In the genomic region with DNA sequence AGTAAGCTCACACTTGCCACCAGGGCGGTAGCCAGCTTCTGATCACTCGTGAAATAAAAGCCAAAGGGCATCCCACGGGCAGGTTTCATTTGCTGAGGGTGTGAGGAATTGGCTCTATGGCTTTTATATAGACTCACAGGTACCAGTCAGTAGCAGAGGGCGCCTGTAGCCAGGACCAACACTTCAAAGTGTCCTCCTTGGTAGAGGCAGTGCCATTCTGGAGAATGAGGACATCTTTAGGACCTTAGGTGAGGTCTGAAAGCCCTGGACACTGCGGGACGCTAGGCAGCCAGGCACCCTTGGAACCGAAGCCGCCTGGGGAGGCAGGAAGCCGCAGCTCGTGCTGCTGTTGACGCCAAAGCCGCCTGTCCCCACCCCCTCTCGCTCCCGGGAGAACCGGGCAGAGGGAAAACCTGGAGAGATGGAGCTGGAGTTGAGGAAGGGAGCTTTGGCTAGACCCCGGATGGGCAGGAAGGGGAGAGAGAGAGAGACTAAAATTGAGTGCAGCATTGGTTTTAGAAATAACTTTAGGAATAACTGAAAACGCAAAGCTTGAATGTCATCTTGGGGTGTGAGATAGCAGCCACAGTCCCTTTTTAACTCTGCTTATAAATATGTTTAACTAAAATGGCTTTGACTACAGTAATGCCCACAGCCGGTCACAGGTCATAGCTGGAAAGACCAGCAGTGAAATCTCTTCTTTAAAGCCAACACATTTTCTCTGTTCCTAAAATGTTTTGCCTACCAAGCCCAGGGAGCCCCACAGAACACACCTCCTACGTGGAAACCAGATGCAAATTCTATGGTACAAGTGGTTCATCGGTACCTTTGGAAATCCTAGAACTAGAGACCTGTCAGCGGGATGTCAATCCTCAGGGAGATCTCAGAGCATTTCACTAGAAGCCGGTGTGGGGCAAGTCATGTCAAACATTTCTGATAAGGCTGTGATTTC, we compare ENCODE assay signal across 9 cellular contexts.
A peak's percentile ranks its signal among the peaks of the same experiment; 100 is the strongest.
DNase-seq lines count a peak whose midpoint lies in the region; ATAC-seq and TF ChIP-seq lines count a peak whose summit lies in the region.
"Had no signal": no experiment of that assay in that cellular context is flagged by ENCODE, and none has a peak within 500 bp of the region (broad histone marks: within the 10 kb centered on the region; RNA-seq: fewer than 3 reads in every experiment).

No MANE protein-coding gene starts in this region.

- H3K4me1 Mint-ChIP-seq in neural crest cell = peaks cover 18% of the 10 kb centered on the region

- no peaks in the 10 kb centered on the region for H3K9me3 Mint-ChIP-seq in activated naive CD4-positive, alpha-beta T cell treated with anti-CD3 and anti-CD28 coated beads, Interleukin-2, amount 50 U/mL, for 72 hours
- H3K9me3 Mint-ChIP-seq in neural crest cell = peaks cover 5% of the 10 kb centered on the region

- no peaks in the 10 kb centered on the region for H3K4me1 ChIP-seq in aorta (ENCODE audit: control insufficient read depth in 1 of 2, insufficient read depth in 2 of 2, low read length in 2 of 2)

- H3K36me3 Mint-ChIP-seq in activated naive CD4-positive, alpha-beta T cell treated with anti-CD3 and anti-CD28 coated beads, Interleukin-2, amount 50 U/mL, for 72 hours = peaks cover 0 to 4% of the 10 kb centered on the region in 2 donors
- peaks cover 3% of the 10 kb centered on the region for H3K36me3 Mint-ChIP-seq in neural crest cell (ENCODE audit: low read depth)
- H3K36me3 Mint-ChIP-seq: CD4-positive, CD25-positive, alpha-beta regulatory T cell had no signal

- peak overlapping the region in 1 of 2 donors; percentile 20 for H3K27ac ChIP-seq in aorta (ENCODE audit: low read depth in 1 of 2, low read length in 2 of 2)

- peak overlapping the region in 1 of 2 donors; percentile 57 for H3K4me3 ChIP-seq in aorta (ENCODE audit: low read length in 2 of 2)

- H3K27me3 Mint-ChIP-seq in neural crest cell (ENCODE audit: low read depth) = no peaks in the 10 kb centered on the region

- peak; percentile 11 to 48 for ATAC-seq in activated naive CD4-positive, alpha-beta T cell treated with anti-CD3 and anti-CD28 coated beads, Interleukin-2, amount 50 U/mL, for 72 hours
- ATAC-seq in aorta (ENCODE audit: low FRiP score) (peak; percentile 92), HG03457 (IDR thresholded peaks at IDR 0.05; ENCODE audit: unreplicated experiment) (no peak)

- no peak for TF ChIP-seq CTCF in neural crest cell (conservative IDR thresholded peaks at IDR 0.05)

- no peaks in the 10 kb centered on the region for H3K27me3 ChIP-seq in aorta (ENCODE audit: control insufficient read depth in 1 of 2, insufficient read depth in 2 of 2, low read length in 1 of 2)

- DNase-seq in DMS79 treated with DMSO at 0.1 percent for 48 hours (lab: John Stamatoyannopoulos, UW) (peak; percentile 0), DMS79 (lab: John Stamatoyannopoulos, UW) (no peak), NCI-H2227 (lab: John Stamatoyannopoulos, UW; ENCODE audit: unreplicated experiment) (peak; percentile 80), glomerular visceral epithelial cell (ENCODE audit: extremely low spot score) (peak; percentile 57), neural crest cell (ENCODE audit: low read depth, low spot score) (peak; percentile 84), aorta (peak; percentile 84 to 91)
- DNase-seq in activated naive CD4-positive, alpha-beta T cell treated with anti-CD3 and anti-CD28 coated beads, Interleukin-2, amount 50 U/mL, for 72 hours (ENCODE audit: low spot score in 2 of 2) = no peak

- intact Hi-C loops in aorta (cut with DNase I) = loop anchor here in 1 of 2 donors (1.0 kb wide), 1 partner anchor 128 kb away; no protein-coding TSS in a partner anchor

- H3K27ac Mint-ChIP-seq in activated naive CD4-positive, alpha-beta T cell treated with anti-CD3 and anti-CD28 coated beads, Interleukin-2, amount 50 U/mL, for 72 hours = peak overlapping the region in 1 of 2 donors; percentile 55
- H3K27ac Mint-ChIP-seq in neural crest cell (ENCODE audit: unreplicated experiment) = no peak overlapping the region
- H3K27ac Mint-ChIP-seq: CD4-positive, CD25-positive, alpha-beta regulatory T cell had no signal

- H3K4me3 Mint-ChIP-seq in neural crest cell = peak overlapping the region; percentile 72

- H3K9me3 ChIP-seq in aorta (ENCODE audit: control insufficient read depth, low read length) = no peaks in the 10 kb centered on the region

- 18 to 19% methylated on average over 21 to 22 of the region's 22 CpGs for WGBS in aorta, 2 donors

- no peaks in the 10 kb centered on the region for H3K36me3 ChIP-seq in aorta (ENCODE audit: control insufficient read depth in 1 of 2, insufficient read depth in 2 of 2, low read length in 1 of 2)

Comparison
In these comparisons a context has a peak if more than half of its experiments do, and no peak if none do; other contexts are left out.
1. DNase-seq: peak in DMS79 treated with DMSO at 0.1 percent for 48 hours (single experiment), NCI-H2227 (single experiment), glomerular visceral epithelial cell (single experiment), neural crest cell (single experiment) and aorta (2 of 2); none in DMS79 (single experiment) and activated naive CD4-positive, alpha-beta T cell treated with anti-CD3 and anti-CD28 coated beads, Interleukin-2, amount 50 U/mL, for 72 hours (0 of 2).